ENCODE assay signal across 13 cellular contexts in genomic region chr12:108832208-108832607, GRCh38. TPM values are rescaled to one million over a fixed set of nuclear protein-coding genes. Genes with fewer than 3 reads are reported as not detected.
DNase-seq lines count a peak whose midpoint lies in the region; ATAC-seq and TF ChIP-seq lines count a peak whose summit lies in the region.
"Had no signal": no experiment of that assay in that cellular context is flagged by ENCODE, and none has a peak within 500 bp of the region (broad histone marks: within the 10 kb centered on the region; RNA-seq: fewer than 3 reads in every experiment).

No MANE protein-coding gene starts in this region.

- no peaks in the 10 kb centered on the region for H4K20me1 ChIP-seq in osteoblast (ENCODE audit: insufficient read depth, low read length)

- no peak for TF ChIP-seq CTCF in left ventricle myocardium inferior (IDR thresholded peaks at IDR 0.05; ENCODE audit: borderline replicate concordance)
- no peak for TF ChIP-seq CTCF in osteoblast (IDR thresholded peaks at IDR 0.05; ENCODE audit: extremely low read depth, low read depth, low read length)
- no peak for TF ChIP-seq CTCF in endothelial cell (IDR thresholded peaks at IDR 0.05; ENCODE audit: unreplicated experiment)

- H3K27ac Mint-ChIP-seq in endothelial cell (ENCODE audit: unreplicated experiment) = no peak overlapping the region
- H3K27ac Mint-ChIP-seq: activated naive CD4-positive, alpha-beta T cell treated with anti-CD3 and anti-CD28 coated beads, Interleukin-2, amount 50 U/mL, for 24 hours had no signal

- 42 to 56% methylated on average over 6 of the region's 6 CpGs for WGBS in aorta, 2 donors

- peaks cover 48% of the 10 kb centered on the region for H3K36me3 Mint-ChIP-seq in endothelial cell (ENCODE audit: low read depth, unreplicated experiment)

- H3K9me3 ChIP-seq in left ventricle myocardium inferior (replicated peaks) (no peaks in the 10 kb centered on the region), duodenal mucosa (ENCODE audit: control insufficient read depth in 1 of 2, low read length in 2 of 2) (no peaks in the 10 kb centered on the region), osteoblast (ENCODE audit: low read depth, low read length) (no peaks in the 10 kb centered on the region), aorta (ENCODE audit: control insufficient read depth, low read length) (no peaks in the 10 kb centered on the region)
- H3K9me3 ChIP-seq: BLaER1 had no signal

- DNase-seq in left ventricle myocardium inferior = no peak
- no peak for DNase-seq in Right ventricle myocardium inferior (ENCODE audit: missing footprints)
- no peak for DNase-seq in osteoblast (ENCODE audit: insufficient read length, low spot score, missing footprints)
- no peak for DNase-seq in aorta
- DNase-seq in activated effector memory CD4-positive, alpha-beta T cell treated with Interleukin-2 at 50 U/mL for 16 hours = no peak
- DNase-seq in endothelial cell (ENCODE audit: low spot score) = no peak
- DNase-seq in HPDE6-E6E7 (ENCODE audit: extremely low spot score) = no peak
- DNase-seq: NCI-H187 treated with DMSO at 0.1 percent for 48 hours, WERI-Rb-1 had no signal

- peak overlapping the region; percentile 80 for H3K4me2 ChIP-seq in osteoblast (ENCODE audit: insufficient read depth, low read length)
- H3K4me2 ChIP-seq: BLaER1 had no signal

- H3K4me1 ChIP-seq in left ventricle myocardium inferior = peaks cover 96% of the 10 kb centered on the region
- peaks cover 16 to 20% of the 10 kb centered on the region in 2 donors for H3K4me1 ChIP-seq in duodenal mucosa (ENCODE audit: control insufficient read depth in 1 of 2, insufficient read depth in 2 of 2, low read length in 2 of 2)
- peaks cover 80% of the 10 kb centered on the region for H3K4me1 ChIP-seq in osteoblast (ENCODE audit: insufficient read depth, low read length)
- peaks cover 7 to 13% of the 10 kb centered on the region in 2 donors for H3K4me1 ChIP-seq in aorta (ENCODE audit: control insufficient read depth in 1 of 2, insufficient read depth in 2 of 2, low read length in 2 of 2)

- peaks cover 80% of the 10 kb centered on the region for H3K79me2 ChIP-seq in osteoblast (ENCODE audit: insufficient read depth, low read length)

- peak overlapping the region; percentile 94 for H3K27ac ChIP-seq in left ventricle myocardium inferior (replicated peaks)
- peak overlapping the region; percentile 7 for H3K27ac ChIP-seq in duodenal mucosa (ENCODE audit: low read depth, low read length)
- peak overlapping the region; percentile 99 for H3K27ac ChIP-seq in osteoblast (ENCODE audit: low read depth, low read length)
- peak overlapping the region; percentile 85 to 99 for H3K27ac ChIP-seq in aorta (ENCODE audit: low read depth in 1 of 2, low read length in 2 of 2)
- H3K27ac ChIP-seq: BLaER1, WERI-Rb-1 had no signal

- H2AFZ ChIP-seq in osteoblast (ENCODE audit: low read length) = no peak overlapping the region

- H3K27me3 ChIP-seq in left ventricle myocardium inferior (ENCODE audit: low read depth) = no peaks in the 10 kb centered on the region
- no peaks in the 10 kb centered on the region for H3K27me3 ChIP-seq in duodenal mucosa (ENCODE audit: control insufficient read depth in 1 of 2, insufficient read depth in 2 of 2, low read length in 2 of 2)
- H3K27me3 ChIP-seq in osteoblast (ENCODE audit: insufficient read depth, low read length) = no peaks in the 10 kb centered on the region
- H3K27me3 ChIP-seq in aorta (ENCODE audit: control insufficient read depth in 1 of 2, insufficient read depth in 2 of 2, low read length in 1 of 2) = no peaks in the 10 kb centered on the region
- H3K27me3 ChIP-seq: BLaER1 had no signal

- H3K9ac ChIP-seq in duodenal mucosa (ENCODE audit: low read depth in 1 of 2, low read length in 2 of 2) = no peak overlapping the region
- H3K9ac ChIP-seq: BLaER1 had no signal

- peaks cover 40% of the 10 kb centered on the region for H3K4me1 Mint-ChIP-seq in endothelial cell (ENCODE audit: unreplicated experiment)

- H3K4me3 ChIP-seq in left ventricle myocardium inferior (peak overlapping the region; percentile 49), duodenal mucosa (ENCODE audit: low read depth in 1 of 2, low read length in 2 of 2) (no peak overlapping the region), osteoblast (ENCODE audit: insufficient read depth, low read length) (no peak overlapping the region), aorta (ENCODE audit: low read length in 2 of 2) (no peak overlapping the region)
- H3K4me3 ChIP-seq: BLaER1 had no signal

- intact Hi-C loops in left ventricle myocardium inferior (cut with micrococcal nuclease) = no loop called here
- intact Hi-C loops in Right ventricle myocardium inferior (cut with DNase I) = no loop called here
- intact Hi-C loops in aorta (cut with DNase I) = loop anchor here in 1 of 2 donors (2.0 to 10.0 kb wide), 2 partner anchors 23 to 107 kb away; no protein-coding TSS in a partner anchor

- ATAC-seq in Right ventricle myocardium inferior (no peak), aorta (ENCODE audit: low FRiP score) (no peak)

- H3K27me3 Mint-ChIP-seq in endothelial cell (ENCODE audit: unreplicated experiment) = no peaks in the 10 kb centered on the region
- H3K27me3 Mint-ChIP-seq: activated naive CD4-positive, alpha-beta T cell treated with anti-CD3 and anti-CD28 coated beads, Interleukin-2, amount 50 U/mL, for 24 hours had no signal

- H3K4me3 Mint-ChIP-seq in endothelial cell (ENCODE audit: unreplicated experiment) = no peak overlapping the region
- H3K4me3 Mint-ChIP-seq: activated naive CD4-positive, alpha-beta T cell treated with anti-CD3 and anti-CD28 coated beads, Interleukin-2, amount 50 U/mL, for 24 hours had no signal

- no peaks in the 10 kb centered on the region for H3K9me3 Mint-ChIP-seq in endothelial cell (ENCODE audit: unreplicated experiment)
- H3K9me3 Mint-ChIP-seq: activated naive CD4-positive, alpha-beta T cell treated with anti-CD3 and anti-CD28 coated beads, Interleukin-2, amount 50 U/mL, for 24 hours had no signal

- H3K36me3 ChIP-seq in left ventricle myocardium inferior = peaks cover 29% of the 10 kb centered on the region
- H3K36me3 ChIP-seq in duodenal mucosa (ENCODE audit: control insufficient read depth in 1 of 2, insufficient read depth in 2 of 2, low read length in 2 of 2) = peaks cover 8 to 40% of the 10 kb centered on the region in 2 donors
- peaks cover 77% of the 10 kb centered on the region for H3K36me3 ChIP-seq in osteoblast (ENCODE audit: insufficient read depth, low read length)
- H3K36me3 ChIP-seq in aorta (ENCODE audit: control insufficient read depth in 1 of 2, insufficient read depth in 2 of 2, low read length in 1 of 2) = peaks cover 0 to 5% of the 10 kb centered on the region in 2 donors

RNA-seq across cellular contexts. Expression of gene SSH1, which starts 25.2 kb away (rescaled TPM):
- total RNA-seq in left ventricle myocardium inferior (30.1 TPM), Right ventricle myocardium inferior (30.1 TPM), osteoblast (31.8 and 34.2 TPM in 2 replicates), aorta (10 to 100 TPM; 60.4 to 61.6 TPM), endothelial cell (ENCODE audit: unreplicated experiment) (67.5 TPM)
- 10 to 100 TPM in 1 of 2 donors, 1 to 10 TPM in 1; 5.3 to 10.0 TPM for polyA plus RNA-seq in aorta

RNA-seq across cellular contexts. Expression of gene DAO, which starts 47.7 kb away (rescaled TPM):
- not detected for total RNA-seq in left ventricle myocardium inferior
- not detected for total RNA-seq in Right ventricle myocardium inferior
- not detected in 2 replicates for total RNA-seq in osteoblast
- not detected for total RNA-seq in aorta
- not detected for polyA plus RNA-seq in aorta
- 0.41 TPM for total RNA-seq in endothelial cell (ENCODE audit: unreplicated experiment)
- total RNA-seq: lung microvascular endothelial cell had no signal

Comparison
In these comparisons a context has a peak if more than half of its experiments do, and no peak if none do; other contexts are left out.
1. H3K27ac ChIP-seq: peak in every context shown above with its lines; median percentile 99 in osteoblast; 94 in left ventricle myocardium inferior; 92 in aorta; 7 in duodenal mucosa.